14 cellular contexts compared by ENCODE assay signal in genomic region chr12:13905795-13906194, GRCh38.
DNase-seq lines count a peak whose midpoint lies in the region; ATAC-seq and TF ChIP-seq lines count a peak whose summit lies in the region.
"Had no signal": no experiment of that assay in that cellular context is flagged by ENCODE, and none has a peak within 500 bp of the region (broad histone marks: within the 10 kb centered on the region; RNA-seq: fewer than 3 reads in every experiment).

No MANE protein-coding gene starts in this region.

- H3K27me3 Mint-ChIP-seq in GM23338 (ENCODE audit: insufficient read depth, low read depth, poor library complexity): no peaks in the 10 kb centered on the region
- H3K27me3 Mint-ChIP-seq: CD4-positive, CD25-positive, alpha-beta regulatory T cell had no signal

- peaks cover 5% of the 10 kb centered on the region; the same call in 2 of the 3 replicates for H3K9me3 Mint-ChIP-seq in GM23338

- no peaks in the 10 kb centered on the region for H3K36me3 ChIP-seq in GM23338 (ENCODE audit: insufficient read depth)
- H3K36me3 ChIP-seq in Panc1 (ENCODE audit: control insufficient read depth, insufficient read depth, low read length): no peaks in the 10 kb centered on the region
- H3K36me3 ChIP-seq in heart right ventricle: no peaks in the 10 kb centered on the region
- H3K36me3 ChIP-seq: BLaER1 had no signal

- peaks cover 5% of the 10 kb centered on the region; the same call in 2 of the 3 replicates for H3K36me3 Mint-ChIP-seq in GM23338 (ENCODE audit: low read depth)
- H3K36me3 Mint-ChIP-seq: CD4-positive, CD25-positive, alpha-beta regulatory T cell had no signal

- H3K9me3 ChIP-seq in Panc1 (ENCODE audit: control insufficient read depth, insufficient read depth, low read depth, low read length): no peaks in the 10 kb centered on the region
- peaks cover 0 to 16% (median 0%) of the 10 kb centered on the region in 11 donors for H3K9me3 ChIP-seq in heart right ventricle

- intact Hi-C loops in Panc1 (cut with micrococcal nuclease; ENCODE audit: unreplicated experiment): no loop called here
- intact Hi-C loops in heart right ventricle (cut with DNase I): no loop called here
- intact Hi-C loops in head of caudate nucleus (cut with DNase I): no loop called here

- POLR2A ChIA-PET in Panc1 (lab: Charles Lee): no interaction called here

- H3K4me1 ChIP-seq in GM23338 (ENCODE audit: insufficient read depth) (no peaks in the 10 kb centered on the region), Panc1 (ENCODE audit: control insufficient read depth, insufficient read depth, low read length) (no peaks in the 10 kb centered on the region), heart right ventricle (no peaks in the 10 kb centered on the region)
- H3K4me1 ChIP-seq: BLaER1 had no signal

- H3F3A ChIP-seq in GM23338 (replicated peaks; ENCODE audit: low read depth): no peaks in the 10 kb centered on the region

- WGBS in heart right ventricle, 2 donors: 73 to 78% methylated on average over 4 of the region's 4 CpGs

- TF ChIP-seq CTCF in GM23338 (conservative IDR thresholded peaks at IDR 0.05; ENCODE audit: low read depth in 2 of 2) (peak; percentile 16 to 52; a peak in 2 of 4 replicates), Panc1 (IDR thresholded peaks at IDR 0.05) (peak; percentile 13; the same call in 1 of the 2 replicates), heart right ventricle (IDR thresholded peaks at IDR 0.05) (no peak)

- H3K4me3 Mint-ChIP-seq in GM23338: no peak overlapping the region
- H3K4me3 Mint-ChIP-seq: CD4-positive, CD25-positive, alpha-beta regulatory T cell had no signal

- H3K9me2 ChIP-seq in GM23338 (ENCODE audit: insufficient read depth): no peaks in the 10 kb centered on the region

- DNase-seq in NCI-H748 (lab: John Stamatoyannopoulos, UW; ENCODE audit: unreplicated experiment) (peak; percentile 3), NCI-H748 treated with DMSO at 0.1 percent for 48 hours (lab: John Stamatoyannopoulos, UW) (no peak), GM23338 (ENCODE audit: low spot score) (peak; percentile 30), Panc1 (ENCODE audit: low read depth, low spot score) (no peak), heart right ventricle (no peak), head of caudate nucleus (no peak), MV-4-11 (lab: John Stamatoyannopoulos, UW) (no peak)
- DNase-seq: AML-193; CD4-positive, CD25-positive, alpha-beta regulatory T cell; DMS 273 treated with DMSO at 0.1 percent for 48 hours; IMR-90; KBM-7 had no signal

- no TSS peak for BruUV-seq in Panc1 (replicated peaks; lab: Mats Ljungman, UMichigan)

- no peaks in the 10 kb centered on the region for H3K4me1 Mint-ChIP-seq in GM23338
- H3K4me1 Mint-ChIP-seq: CD4-positive, CD25-positive, alpha-beta regulatory T cell had no signal

- H3K4me3 ChIP-seq in GM23338 (no peak overlapping the region), Panc1 (ENCODE audit: low read depth in 2 of 2, low read length in 2 of 2) (no peak overlapping the region), heart right ventricle (no peak overlapping the region)
- H3K4me3 ChIP-seq: BLaER1 had no signal

- ATAC-seq in GM23338 (peak; percentile 40; the same call in 2 of the 3 replicates), Panc1 (no peak), heart right ventricle (no peak)

- H3K79me2 ChIP-seq in GM23338 (replicated peaks; ENCODE audit: insufficient read depth): no peaks in the 10 kb centered on the region

- H3K27me3 ChIP-seq in GM23338 (ENCODE audit: insufficient read depth) (no peaks in the 10 kb centered on the region), Panc1 (ENCODE audit: control insufficient read depth, insufficient read depth, low read length) (no peaks in the 10 kb centered on the region), heart right ventricle (no peaks in the 10 kb centered on the region)
- H3K27me3 ChIP-seq: BLaER1 had no signal

- H3K27ac ChIP-seq in GM23338 (ENCODE audit: low read depth) (no peak overlapping the region), Panc1 (ENCODE audit: low read length) (no peak overlapping the region), heart right ventricle (no peak overlapping the region)
- H3K27ac ChIP-seq: 22Rv1, BLaER1 had no signal

- CTCF ChIA-PET in Panc1 (lab: Charles Lee): no interaction called here

- H4K20me1 ChIP-seq in GM23338 (replicated peaks; ENCODE audit: insufficient read depth): peaks cover 2% of the 10 kb centered on the region; the same call in 1 of the 2 replicates
- H4K20me1 ChIP-seq: BLaER1 had no signal

- in situ Hi-C loops in Panc1 (cut with HindIII; ENCODE audit: low pct_unique_long_range_greater_than_20kb, low sequenced_read_pairs): no loop called here

- H3K27ac Mint-ChIP-seq in GM23338: no peak overlapping the region
- H3K27ac Mint-ChIP-seq: CD4-positive, CD25-positive, alpha-beta regulatory T cell had no signal

- no peak overlapping the region for H3K4me2 ChIP-seq in GM23338
- H3K4me2 ChIP-seq: BLaER1 had no signal

- no peak overlapping the region for H2AFZ ChIP-seq in GM23338

TF ChIP-seq in GM23338, 12 proteins besides CTCF, POLR2A, EP300 and RAD21 (continues in another document):
- TF ChIP-seq EZH2 (IDR thresholded peaks at IDR 0.05; ENCODE audit: low read depth, unreplicated experiment): no peak
- no peak for TF ChIP-seq ETS1 (IDR thresholded peaks at IDR 0.05)
- TF ChIP-seq POLR2AphosphoS5 (IDR thresholded peaks at IDR 0.05; ENCODE audit: low read depth): no peak
- TF ChIP-seq JUNB (IDR thresholded peaks at IDR 0.05; ENCODE audit: unreplicated experiment): no peak
- TF ChIP-seq EZH2phosphoT487 (IDR thresholded peaks at IDR 0.05; ENCODE audit: unreplicated experiment): no peak
- no peak for TF ChIP-seq STAT1 (IDR thresholded peaks at IDR 0.05; ENCODE audit: unreplicated experiment)
- TF ChIP-seq REST (IDR thresholded peaks at IDR 0.05; ENCODE audit: unreplicated experiment): no peak
- TF ChIP-seq CREB1 (CRISPR knock-in tag; IDR thresholded peaks at IDR 0.05; ENCODE audit: low read depth): no peak

Comparison
In these comparisons a context has a peak if more than half of its experiments do, and no peak if none do; other contexts are left out.
1. DNase-seq: peak in NCI-H748 (single experiment) and GM23338 (single experiment); none in NCI-H748 treated with DMSO at 0.1 percent for 48 hours (single experiment), Panc1 (single experiment), heart right ventricle (0 of 2), head of caudate nucleus (0 of 42) and MV-4-11 (single experiment).
2. CTCF ChIP-seq: peak in GM23338 (2 of 2) and Panc1 (single experiment); none in heart right ventricle (0 of 9).